Comparison of ENCODE assay signal across 11 cellular contexts in the genomic region with DNA sequence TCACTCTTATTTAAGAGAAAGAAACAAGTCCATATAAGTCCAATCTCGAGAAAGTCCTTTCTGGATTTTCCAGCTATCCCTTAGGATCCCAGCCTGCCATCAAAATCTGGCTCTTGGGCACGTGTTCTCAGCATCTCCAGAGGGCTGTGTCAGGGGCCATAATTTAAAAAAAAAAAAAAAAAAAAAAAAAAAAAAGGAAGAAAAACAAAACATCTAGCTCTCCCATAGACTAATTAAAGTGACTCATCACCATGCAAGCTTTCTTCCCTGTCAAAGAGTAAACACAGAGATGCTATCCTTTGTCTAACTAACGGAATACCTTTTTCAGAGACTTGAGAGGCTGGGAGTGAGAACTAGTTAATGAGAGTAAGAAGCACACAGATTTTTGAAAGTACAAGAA. TPM values are rescaled to one million over a fixed set of nuclear protein-coding genes. Genes with fewer than 3 reads are reported as not detected.
"Had no signal": no experiment of that assay in that cellular context is flagged by ENCODE, and none has a peak within 500 bp of the region (broad histone marks: within the 10 kb centered on the region; RNA-seq: fewer than 3 reads in every experiment).

No MANE protein-coding gene starts in this region.

- H3K36me3 Mint-ChIP-seq: activated naive CD8-positive, alpha-beta T cell treated with anti-CD3 and anti-CD28 coated beads, Interleukin-2, amount 10 ng/mL, durations not matched to agents 7 days and 5 days; type B pancreatic cell had no signal

- DNase-seq: activated CD4-positive, alpha-beta T cell treated with anti-CD3 and anti-CD28 coated beads for 1 hour; activated CD4-positive, alpha-beta T cell treated with anti-CD3 and anti-CD28 coated beads, Interleukin-2, amount 50 U/mL, for 48 hours; activated gamma-delta T cell; activated naive CD8-positive, alpha-beta T cell treated with anti-CD3 and anti-CD28 coated beads, Interleukin-2, amount 10 ng/mL, durations not matched to agents 7 days and 5 days; activated T-cell treated with anti-CD3 and anti-CD28 coated beads, Interleukin-2, amount 50 U/mL, for 48 hours; heart left ventricle; nephron progenitor cell; stimulated activated CD4-positive, alpha-beta T cell treated with anti-CD3 and anti-CD28 coated beads, Interleukin-12 subunit alpha, Interleukin-12 subunit beta, amount 100 ng/mL, for 4 hours; stimulated activated naive CD4-positive, alpha-beta T cell had no signal

- H3K4me3 Mint-ChIP-seq: activated naive CD8-positive, alpha-beta T cell treated with anti-CD3 and anti-CD28 coated beads, Interleukin-2, amount 10 ng/mL, durations not matched to agents 7 days and 5 days; nephron progenitor cell; type B pancreatic cell had no signal

- H3K4me1 Mint-ChIP-seq: activated naive CD8-positive, alpha-beta T cell treated with anti-CD3 and anti-CD28 coated beads, Interleukin-2, amount 10 ng/mL, durations not matched to agents 7 days and 5 days had no signal

- H3K27me3 Mint-ChIP-seq: activated naive CD8-positive, alpha-beta T cell treated with anti-CD3 and anti-CD28 coated beads, Interleukin-2, amount 10 ng/mL, durations not matched to agents 7 days and 5 days; type B pancreatic cell had no signal

- ATAC-seq: heart left ventricle, left lobe of liver had no signal

- H3K9me3 Mint-ChIP-seq: activated naive CD8-positive, alpha-beta T cell treated with anti-CD3 and anti-CD28 coated beads, Interleukin-2, amount 10 ng/mL, durations not matched to agents 7 days and 5 days had no signal

- H3K27ac Mint-ChIP-seq: activated naive CD8-positive, alpha-beta T cell treated with anti-CD3 and anti-CD28 coated beads, Interleukin-2, amount 10 ng/mL, durations not matched to agents 7 days and 5 days; nephron progenitor cell; type B pancreatic cell had no signal

RNA-seq across cellular contexts. Expression of gene MYO10, which starts 44.9 kb away (rescaled TPM):
- total RNA-seq: activated naive CD8-positive, alpha-beta T cell treated with anti-CD3 and anti-CD28 coated beads, Interleukin-2, amount 10 ng/mL, durations not matched to agents 7 days and 5 days had no signal
